ENCODE assay signal across 1 cellular context in the genomic region with DNA sequence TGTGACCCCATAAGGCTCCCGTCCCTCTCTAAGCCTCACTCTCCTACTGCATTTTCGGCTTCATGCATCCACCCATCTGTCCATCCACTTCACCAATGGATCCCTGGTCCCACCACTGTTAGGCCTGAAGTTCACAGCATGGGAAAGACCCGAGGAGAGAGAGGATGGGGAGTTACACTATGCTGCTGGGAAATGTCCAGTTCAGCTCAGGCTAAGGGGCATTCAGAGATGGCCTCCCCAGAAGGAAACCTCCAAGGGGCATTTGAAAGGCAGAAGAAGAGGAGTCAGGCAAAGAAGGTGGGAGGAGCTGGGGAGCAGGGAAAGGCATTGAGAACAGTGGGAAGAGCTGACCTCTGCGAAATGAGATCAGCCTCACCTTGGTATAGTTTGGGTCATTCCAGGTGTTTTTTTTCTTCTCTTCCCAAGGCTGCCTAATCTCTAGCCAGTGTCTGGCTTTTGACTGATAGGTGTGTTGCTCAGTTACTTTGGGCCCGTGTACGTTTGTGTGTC.
TF ChIP-seq lines count a peak whose summit lies in the region.

No MANE protein-coding gene starts in this region.

TF ChIP-seq in K562, 482 proteins besides CTCF, POLR2A, EP300 and RAD21 (continued from another document and continues in another):
- TF ChIP-seq TAF1 (IDR thresholded peaks at IDR 0.05; ENCODE audit: control insufficient read depth, extremely low read depth, insufficient read depth, low read length, severe bottlenecking) (no peak), PHF20 (IDR thresholded peaks at IDR 0.05; ENCODE audit: partially characterized antibody) (no peak), BACH1 (tag; IDR thresholded peaks at IDR 0.05) (no peak), RBFOX2 (IDR thresholded peaks at IDR 0.05; ENCODE audit: low read depth, low read length) (peak; percentile 29), ZNF253 (CRISPR knock-in tag; conservative IDR thresholded peaks at IDR 0.05) (no peak), MAFF (IDR thresholded peaks at IDR 0.05; ENCODE audit: low read length) (no peak), STAT5A (IDR thresholded peaks at IDR 0.05; ENCODE audit: borderline replicate concordance, low read length) (peak; percentile 26; the same call in 1 of the 2 replicates), ELF4 (CRISPR knock-in tag; IDR thresholded peaks at IDR 0.05) (peak; percentile 91), HNRNPL (IDR thresholded peaks at IDR 0.05; ENCODE audit: low read depth, low read length) (no peak), CREB1 (IDR thresholded peaks at IDR 0.05) (no peak), CREB1 (CRISPR knock-in tag; IDR thresholded peaks at IDR 0.05) (no peak), ZNF316 (IDR thresholded peaks at IDR 0.05) (peak; percentile 78), KDM5B (IDR thresholded peaks at IDR 0.05; ENCODE audit: insufficient replicate concordance, low read depth, low read length) (peak; percentile 87), GTF2E2 (tag; IDR thresholded peaks at IDR 0.05) (peak; percentile 72; the same call in 1 of the 2 replicates), PRMT5 (CRISPR knock-in tag; IDR thresholded peaks at IDR 0.05) (no peak), ZKSCAN1 (IDR thresholded peaks at IDR 0.05; ENCODE audit: low read depth, low read length) (no peak), ZNF77 (CRISPR knock-in tag; IDR thresholded peaks at IDR 0.05) (no peak), CBX8 (IDR thresholded peaks at IDR 0.05; ENCODE audit: borderline replicate concordance, extremely low read depth, low read depth, low read length, poor library complexity, severe bottlenecking) (no peak), NR4A1 (CRISPR knock-in tag; IDR thresholded peaks at IDR 0.05) (no peak), NR4A1 (tag; IDR thresholded peaks at IDR 0.05) (no peak), CHCHD3 (CRISPR knock-in tag; IDR thresholded peaks at IDR 0.05) (no peak), CTBP1 (IDR thresholded peaks at IDR 0.05; ENCODE audit: borderline replicate concordance) (0 out of 2 replicates have a peak, but pooled peaks have one; percentile 9), TBP (optimal IDR thresholded peaks at IDR 0.05; ENCODE audit: low read depth, low read length) (peak; percentile 97), CC2D1A (IDR thresholded peaks at IDR 0.05) (no peak), PHTF2 (CRISPR knock-in tag; IDR thresholded peaks at IDR 0.05) (no peak), SIN3A (IDR thresholded peaks at IDR 0.05; ENCODE audit: borderline replicate concordance in 2 of 2, control insufficient read depth in 1 of 2, low read depth in 2 of 2, low read length in 2 of 2) (peak in 1 of 2 experiments; percentile 77; a peak in 1 of 4 replicates), RBM39 (optimal IDR thresholded peaks at IDR 0.05; ENCODE audit: low read depth, low read length) (peak; percentile 92), ZNF589 (CRISPR knock-in tag; IDR thresholded peaks at IDR 0.05; ENCODE audit: low read depth) (no peak), NR2F6 (CRISPR knock-in tag; IDR thresholded peaks at IDR 0.05) (0 out of 2 replicates have a peak, but pooled peaks have one; percentile 45), ZNF699 (CRISPR knock-in tag; IDR thresholded peaks at IDR 0.05; ENCODE audit: insufficient replicate concordance) (no peak)
- TF ChIP-seq, protein P1, sequence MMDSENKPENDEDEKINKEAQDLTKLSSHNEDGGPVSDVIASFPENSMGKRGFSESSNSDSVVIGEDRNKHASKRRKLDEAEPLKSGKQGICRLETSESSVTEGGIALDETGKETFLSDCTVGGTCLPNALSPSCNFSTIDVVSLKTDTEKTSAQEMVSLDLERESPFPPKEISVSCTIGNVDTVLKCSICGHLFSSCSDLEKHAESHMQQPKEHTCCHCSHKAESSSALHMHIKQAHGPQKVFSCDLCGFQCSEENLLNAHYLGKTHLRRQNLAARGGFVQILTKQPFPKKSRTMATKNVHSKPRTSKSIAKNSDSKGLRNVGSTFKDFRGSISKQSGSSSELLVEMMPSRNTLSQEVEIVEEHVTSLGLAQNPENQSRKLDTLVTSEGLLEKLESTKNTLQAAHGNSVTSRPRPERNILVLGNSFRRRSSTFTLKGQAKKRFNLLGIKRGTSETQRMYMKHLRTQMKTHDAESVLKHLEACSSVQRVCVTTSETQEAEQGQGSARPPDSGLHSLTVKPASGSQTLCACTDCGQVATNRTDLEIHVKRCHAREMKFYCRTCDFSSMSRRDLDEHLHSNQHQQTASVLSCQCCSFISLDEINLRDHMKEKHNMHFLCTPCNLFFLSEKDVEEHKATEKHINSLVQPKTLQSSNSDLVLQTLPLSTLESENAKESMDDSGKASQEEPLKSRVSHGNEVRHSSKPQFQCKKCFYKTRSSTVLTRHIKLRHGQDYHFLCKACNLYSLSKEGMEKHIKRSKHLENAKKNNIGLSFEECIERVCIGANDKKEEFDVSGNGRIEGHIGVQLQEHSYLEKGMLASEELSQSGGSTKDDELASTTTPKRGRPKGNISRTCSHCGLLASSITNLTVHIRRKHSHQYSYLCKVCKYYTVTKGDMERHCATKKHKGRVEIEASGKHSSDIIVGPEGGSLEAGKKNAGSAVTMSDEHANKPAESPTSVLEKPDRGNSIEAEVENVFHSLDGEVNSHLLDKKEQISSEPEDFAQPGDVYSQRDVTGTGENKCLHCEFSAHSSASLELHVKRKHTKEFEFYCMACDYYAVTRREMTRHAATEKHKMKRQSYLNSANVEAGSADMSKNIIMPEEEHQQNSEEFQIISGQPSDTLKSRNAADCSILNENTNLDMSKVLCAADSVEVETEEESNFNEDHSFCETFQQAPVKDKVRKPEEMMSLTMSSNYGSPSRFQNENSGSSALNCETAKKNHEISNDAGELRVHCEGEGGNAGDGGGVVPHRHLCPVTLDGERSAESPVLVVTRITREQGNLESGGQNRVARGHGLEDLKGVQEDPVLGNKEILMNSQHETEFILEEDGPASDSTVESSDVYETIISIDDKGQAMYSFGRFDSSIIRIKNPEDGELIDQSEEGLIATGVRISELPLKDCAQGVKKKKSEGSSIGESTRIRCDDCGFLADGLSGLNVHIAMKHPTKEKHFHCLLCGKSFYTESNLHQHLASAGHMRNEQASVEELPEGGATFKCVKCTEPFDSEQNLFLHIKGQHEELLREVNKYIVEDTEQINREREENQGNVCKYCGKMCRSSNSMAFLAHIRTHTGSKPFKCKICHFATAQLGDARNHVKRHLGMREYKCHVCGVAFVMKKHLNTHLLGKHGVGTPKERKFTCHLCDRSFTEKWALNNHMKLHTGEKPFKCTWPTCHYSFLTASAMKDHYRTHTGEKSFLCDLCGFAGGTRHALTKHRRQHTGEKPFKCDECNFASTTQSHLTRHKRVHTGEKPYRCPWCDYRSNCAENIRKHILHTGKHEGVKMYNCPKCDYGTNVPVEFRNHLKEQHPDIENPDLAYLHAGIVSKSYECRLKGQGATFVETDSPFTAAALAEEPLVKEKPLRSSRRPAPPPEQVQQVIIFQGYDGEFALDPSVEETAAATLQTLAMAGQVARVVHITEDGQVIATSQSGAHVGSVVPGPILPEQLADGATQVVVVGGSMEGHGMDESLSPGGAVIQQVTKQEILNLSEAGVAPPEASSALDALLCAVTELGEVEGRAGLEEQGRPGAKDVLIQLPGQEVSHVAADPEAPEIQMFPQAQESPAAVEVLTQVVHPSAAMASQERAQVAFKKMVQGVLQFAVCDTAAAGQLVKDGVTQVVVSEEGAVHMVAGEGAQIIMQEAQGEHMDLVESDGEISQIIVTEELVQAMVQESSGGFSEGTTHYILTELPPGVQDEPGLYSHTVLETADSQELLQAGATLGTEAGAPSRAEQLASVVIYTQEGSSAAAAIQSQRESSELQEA (IDR thresholded peaks at IDR 0.05; ENCODE audit: low read depth) = no peak
- TF ChIP-seq, protein P2, sequence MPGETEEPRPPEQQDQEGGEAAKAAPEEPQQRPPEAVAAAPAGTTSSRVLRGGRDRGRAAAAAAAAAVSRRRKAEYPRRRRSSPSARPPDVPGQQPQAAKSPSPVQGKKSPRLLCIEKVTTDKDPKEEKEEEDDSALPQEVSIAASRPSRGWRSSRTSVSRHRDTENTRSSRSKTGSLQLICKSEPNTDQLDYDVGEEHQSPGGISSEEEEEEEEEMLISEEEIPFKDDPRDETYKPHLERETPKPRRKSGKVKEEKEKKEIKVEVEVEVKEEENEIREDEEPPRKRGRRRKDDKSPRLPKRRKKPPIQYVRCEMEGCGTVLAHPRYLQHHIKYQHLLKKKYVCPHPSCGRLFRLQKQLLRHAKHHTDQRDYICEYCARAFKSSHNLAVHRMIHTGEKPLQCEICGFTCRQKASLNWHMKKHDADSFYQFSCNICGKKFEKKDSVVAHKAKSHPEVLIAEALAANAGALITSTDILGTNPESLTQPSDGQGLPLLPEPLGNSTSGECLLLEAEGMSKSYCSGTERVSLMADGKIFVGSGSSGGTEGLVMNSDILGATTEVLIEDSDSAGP (CRISPR knock-in tag; IDR thresholded peaks at IDR 0.05) = no peak
- TF ChIP-seq, protein P3, sequence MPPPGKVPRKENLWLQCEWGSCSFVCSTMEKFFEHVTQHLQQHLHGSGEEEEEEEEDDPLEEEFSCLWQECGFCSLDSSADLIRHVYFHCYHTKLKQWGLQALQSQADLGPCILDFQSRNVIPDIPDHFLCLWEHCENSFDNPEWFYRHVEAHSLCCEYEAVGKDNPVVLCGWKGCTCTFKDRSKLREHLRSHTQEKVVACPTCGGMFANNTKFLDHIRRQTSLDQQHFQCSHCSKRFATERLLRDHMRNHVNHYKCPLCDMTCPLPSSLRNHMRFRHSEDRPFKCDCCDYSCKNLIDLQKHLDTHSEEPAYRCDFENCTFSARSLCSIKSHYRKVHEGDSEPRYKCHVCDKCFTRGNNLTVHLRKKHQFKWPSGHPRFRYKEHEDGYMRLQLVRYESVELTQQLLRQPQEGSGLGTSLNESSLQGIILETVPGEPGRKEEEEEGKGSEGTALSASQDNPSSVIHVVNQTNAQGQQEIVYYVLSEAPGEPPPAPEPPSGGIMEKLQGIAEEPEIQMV (tag; conservative IDR thresholded peaks at IDR 0.05; ENCODE audit: low read depth) = no peak
- TF ChIP-seq, protein P4, sequence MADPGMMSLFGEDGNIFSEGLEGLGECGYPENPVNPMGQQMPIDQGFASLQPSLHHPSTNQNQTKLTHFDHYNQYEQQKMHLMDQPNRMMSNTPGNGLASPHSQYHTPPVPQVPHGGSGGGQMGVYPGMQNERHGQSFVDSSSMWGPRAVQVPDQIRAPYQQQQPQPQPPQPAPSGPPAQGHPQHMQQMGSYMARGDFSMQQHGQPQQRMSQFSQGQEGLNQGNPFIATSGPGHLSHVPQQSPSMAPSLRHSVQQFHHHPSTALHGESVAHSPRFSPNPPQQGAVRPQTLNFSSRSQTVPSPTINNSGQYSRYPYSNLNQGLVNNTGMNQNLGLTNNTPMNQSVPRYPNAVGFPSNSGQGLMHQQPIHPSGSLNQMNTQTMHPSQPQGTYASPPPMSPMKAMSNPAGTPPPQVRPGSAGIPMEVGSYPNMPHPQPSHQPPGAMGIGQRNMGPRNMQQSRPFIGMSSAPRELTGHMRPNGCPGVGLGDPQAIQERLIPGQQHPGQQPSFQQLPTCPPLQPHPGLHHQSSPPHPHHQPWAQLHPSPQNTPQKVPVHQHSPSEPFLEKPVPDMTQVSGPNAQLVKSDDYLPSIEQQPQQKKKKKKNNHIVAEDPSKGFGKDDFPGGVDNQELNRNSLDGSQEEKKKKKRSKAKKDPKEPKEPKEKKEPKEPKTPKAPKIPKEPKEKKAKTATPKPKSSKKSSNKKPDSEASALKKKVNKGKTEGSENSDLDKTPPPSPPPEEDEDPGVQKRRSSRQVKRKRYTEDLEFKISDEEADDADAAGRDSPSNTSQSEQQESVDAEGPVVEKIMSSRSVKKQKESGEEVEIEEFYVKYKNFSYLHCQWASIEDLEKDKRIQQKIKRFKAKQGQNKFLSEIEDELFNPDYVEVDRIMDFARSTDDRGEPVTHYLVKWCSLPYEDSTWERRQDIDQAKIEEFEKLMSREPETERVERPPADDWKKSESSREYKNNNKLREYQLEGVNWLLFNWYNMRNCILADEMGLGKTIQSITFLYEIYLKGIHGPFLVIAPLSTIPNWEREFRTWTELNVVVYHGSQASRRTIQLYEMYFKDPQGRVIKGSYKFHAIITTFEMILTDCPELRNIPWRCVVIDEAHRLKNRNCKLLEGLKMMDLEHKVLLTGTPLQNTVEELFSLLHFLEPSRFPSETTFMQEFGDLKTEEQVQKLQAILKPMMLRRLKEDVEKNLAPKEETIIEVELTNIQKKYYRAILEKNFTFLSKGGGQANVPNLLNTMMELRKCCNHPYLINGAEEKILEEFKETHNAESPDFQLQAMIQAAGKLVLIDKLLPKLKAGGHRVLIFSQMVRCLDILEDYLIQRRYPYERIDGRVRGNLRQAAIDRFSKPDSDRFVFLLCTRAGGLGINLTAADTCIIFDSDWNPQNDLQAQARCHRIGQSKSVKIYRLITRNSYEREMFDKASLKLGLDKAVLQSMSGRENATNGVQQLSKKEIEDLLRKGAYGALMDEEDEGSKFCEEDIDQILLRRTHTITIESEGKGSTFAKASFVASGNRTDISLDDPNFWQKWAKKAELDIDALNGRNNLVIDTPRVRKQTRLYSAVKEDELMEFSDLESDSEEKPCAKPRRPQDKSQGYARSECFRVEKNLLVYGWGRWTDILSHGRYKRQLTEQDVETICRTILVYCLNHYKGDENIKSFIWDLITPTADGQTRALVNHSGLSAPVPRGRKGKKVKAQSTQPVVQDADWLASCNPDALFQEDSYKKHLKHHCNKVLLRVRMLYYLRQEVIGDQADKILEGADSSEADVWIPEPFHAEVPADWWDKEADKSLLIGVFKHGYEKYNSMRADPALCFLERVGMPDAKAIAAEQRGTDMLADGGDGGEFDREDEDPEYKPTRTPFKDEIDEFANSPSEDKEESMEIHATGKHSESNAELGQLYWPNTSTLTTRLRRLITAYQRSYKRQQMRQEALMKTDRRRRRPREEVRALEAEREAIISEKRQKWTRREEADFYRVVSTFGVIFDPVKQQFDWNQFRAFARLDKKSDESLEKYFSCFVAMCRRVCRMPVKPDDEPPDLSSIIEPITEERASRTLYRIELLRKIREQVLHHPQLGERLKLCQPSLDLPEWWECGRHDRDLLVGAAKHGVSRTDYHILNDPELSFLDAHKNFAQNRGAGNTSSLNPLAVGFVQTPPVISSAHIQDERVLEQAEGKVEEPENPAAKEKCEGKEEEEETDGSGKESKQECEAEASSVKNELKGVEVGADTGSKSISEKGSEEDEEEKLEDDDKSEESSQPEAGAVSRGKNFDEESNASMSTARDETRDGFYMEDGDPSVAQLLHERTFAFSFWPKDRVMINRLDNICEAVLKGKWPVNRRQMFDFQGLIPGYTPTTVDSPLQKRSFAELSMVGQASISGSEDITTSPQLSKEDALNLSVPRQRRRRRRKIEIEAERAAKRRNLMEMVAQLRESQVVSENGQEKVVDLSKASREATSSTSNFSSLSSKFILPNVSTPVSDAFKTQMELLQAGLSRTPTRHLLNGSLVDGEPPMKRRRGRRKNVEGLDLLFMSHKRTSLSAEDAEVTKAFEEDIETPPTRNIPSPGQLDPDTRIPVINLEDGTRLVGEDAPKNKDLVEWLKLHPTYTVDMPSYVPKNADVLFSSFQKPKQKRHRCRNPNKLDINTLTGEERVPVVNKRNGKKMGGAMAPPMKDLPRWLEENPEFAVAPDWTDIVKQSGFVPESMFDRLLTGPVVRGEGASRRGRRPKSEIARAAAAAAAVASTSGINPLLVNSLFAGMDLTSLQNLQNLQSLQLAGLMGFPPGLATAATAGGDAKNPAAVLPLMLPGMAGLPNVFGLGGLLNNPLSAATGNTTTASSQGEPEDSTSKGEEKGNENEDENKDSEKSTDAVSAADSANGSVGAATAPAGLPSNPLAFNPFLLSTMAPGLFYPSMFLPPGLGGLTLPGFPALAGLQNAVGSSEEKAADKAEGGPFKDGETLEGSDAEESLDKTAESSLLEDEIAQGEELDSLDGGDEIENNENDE (IDR thresholded peaks at IDR 0.05; ENCODE audit: low read depth, low read length) = no peak
- TF ChIP-seq, protein P5, sequence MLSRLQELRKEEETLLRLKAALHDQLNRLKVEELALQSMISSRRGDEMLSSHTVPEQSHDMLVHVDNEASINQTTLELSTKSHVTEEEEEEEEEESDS (CRISPR knock-in tag; IDR thresholded peaks at IDR 0.05) = peak; percentile 84
